In genomic region chr1:59831529-59831928, GRCh38 we compare ENCODE assay signal across 1 cellular context.
TF ChIP-seq lines count a peak whose summit lies in the region.

No MANE protein-coding gene starts in this region.

TF ChIP-seq in SK-N-SH, 30 proteins besides CTCF, POLR2A, EP300 and RAD21:
- no peak for TF ChIP-seq GATA2 (CRISPR knock-in tag; IDR thresholded peaks at IDR 0.05)
- TF ChIP-seq NFIC (IDR thresholded peaks at IDR 0.05; ENCODE audit: borderline replicate concordance): no peak
- TF ChIP-seq, protein P1, sequence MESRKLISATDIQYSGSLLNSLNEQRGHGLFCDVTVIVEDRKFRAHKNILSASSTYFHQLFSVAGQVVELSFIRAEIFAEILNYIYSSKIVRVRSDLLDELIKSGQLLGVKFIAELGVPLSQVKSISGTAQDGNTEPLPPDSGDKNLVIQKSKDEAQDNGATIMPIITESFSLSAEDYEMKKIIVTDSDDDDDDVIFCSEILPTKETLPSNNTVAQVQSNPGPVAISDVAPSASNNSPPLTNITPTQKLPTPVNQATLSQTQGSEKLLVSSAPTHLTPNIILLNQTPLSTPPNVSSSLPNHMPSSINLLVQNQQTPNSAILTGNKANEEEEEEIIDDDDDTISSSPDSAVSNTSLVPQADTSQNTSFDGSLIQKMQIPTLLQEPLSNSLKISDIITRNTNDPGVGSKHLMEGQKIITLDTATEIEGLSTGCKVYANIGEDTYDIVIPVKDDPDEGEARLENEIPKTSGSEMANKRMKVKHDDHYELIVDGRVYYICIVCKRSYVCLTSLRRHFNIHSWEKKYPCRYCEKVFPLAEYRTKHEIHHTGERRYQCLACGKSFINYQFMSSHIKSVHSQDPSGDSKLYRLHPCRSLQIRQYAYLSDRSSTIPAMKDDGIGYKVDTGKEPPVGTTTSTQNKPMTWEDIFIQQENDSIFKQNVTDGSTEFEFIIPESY (IDR thresholded peaks at IDR 0.05; ENCODE audit: borderline replicate concordance, low read depth): no peak
- no peak for TF ChIP-seq FOSL2 (IDR thresholded peaks at IDR 0.05; ENCODE audit: borderline replicate concordance, low read depth)
- TF ChIP-seq POLR2AphosphoS5 (IDR thresholded peaks at IDR 0.05; ENCODE audit: low read depth, low read length): no peak
- no peak for TF ChIP-seq MEF2A (IDR thresholded peaks at IDR 0.05; ENCODE audit: borderline replicate concordance, low read depth)
- TF ChIP-seq TEAD4 (IDR thresholded peaks at IDR 0.05; ENCODE audit: borderline replicate concordance, insufficient read depth): no peak
- TF ChIP-seq ELF1 (IDR thresholded peaks at IDR 0.05): no peak
- TF ChIP-seq GABPA (IDR thresholded peaks at IDR 0.05; ENCODE audit: low read depth): no peak
- TF ChIP-seq MXI1 (IDR thresholded peaks at IDR 0.05; ENCODE audit: low read depth, low read length): no peak
- no peak for TF ChIP-seq CHD2 (IDR thresholded peaks at IDR 0.05; ENCODE audit: low read length, partially characterized antibody)
- no peak for TF ChIP-seq YY1 (IDR thresholded peaks at IDR 0.05; ENCODE audit: low read depth)
- no peak for TF ChIP-seq RXRA (IDR thresholded peaks at IDR 0.05; ENCODE audit: borderline replicate concordance, low read depth)
- TF ChIP-seq, protein P2, sequence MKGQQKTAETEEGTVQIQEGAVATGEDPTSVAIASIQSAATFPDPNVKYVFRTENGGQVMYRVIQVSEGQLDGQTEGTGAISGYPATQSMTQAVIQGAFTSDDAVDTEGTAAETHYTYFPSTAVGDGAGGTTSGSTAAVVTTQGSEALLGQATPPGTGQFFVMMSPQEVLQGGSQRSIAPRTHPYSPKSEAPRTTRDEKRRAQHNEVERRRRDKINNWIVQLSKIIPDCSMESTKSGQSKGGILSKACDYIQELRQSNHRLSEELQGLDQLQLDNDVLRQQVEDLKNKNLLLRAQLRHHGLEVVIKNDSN (IDR thresholded peaks at IDR 0.05; ENCODE audit: borderline replicate concordance, low read depth): no peak
- no peak for TF ChIP-seq RCOR1 (IDR thresholded peaks at IDR 0.05; ENCODE audit: low read length)
TF ChIP-seq in SK-N-SH: peak in this region for 0.
